Comparison of ENCODE assay signal across 8 cellular contexts in genomic region chr18:21278218-21278617, GRCh38. TPM values are rescaled to one million over a fixed set of nuclear protein-coding genes. Genes with fewer than 3 reads are reported as not detected.
"Had no signal": no experiment of that assay in that cellular context is flagged by ENCODE, and none has a peak within 500 bp of the region (broad histone marks: within the 10 kb centered on the region; RNA-seq: fewer than 3 reads in every experiment).

No MANE protein-coding gene starts in this region.

RNA-seq across cellular contexts. Expression of gene GREB1L, which starts 36.2 kb away (rescaled TPM):
- total RNA-seq: activated naive CD4-positive, alpha-beta T cell treated with anti-CD3 and anti-CD28 coated beads for 36 hours; activated naive CD4-positive, alpha-beta T cell treated with anti-CD3 and anti-CD28 coated beads, Interleukin-2, amount 50 U/mL, for 72 hours; activated naive CD8-positive, alpha-beta T cell treated with anti-CD3 and anti-CD28 coated beads for 36 hours; activated naive CD8-positive, alpha-beta T cell treated with anti-CD3 and anti-CD28 coated beads, Interleukin-2, amount 10 ng/mL, durations not matched to agents 7 days and 5 days; activated T-cell treated with anti-CD3 and anti-CD28 coated beads, Interleukin-2, amount 50 U/mL, for 72 hours; activated T-helper 1 cell treated with anti-CD3 and anti-CD28 coated beads, Interleukin-12 subunit alpha, Interleukin-12 subunit beta, Interleukin-2, Interleukin-4 antibody, amounts not matched to agents 30 ng/mL and 10 ng/mL and 1 ng/mL, durations not matched to agents 14 hours and 24 hours and 36 hours; activated T-helper 17 cell treated with anti-CD3 and anti-CD28 coated beads, Interleukin-2, amount 50 U/mL, for 72 hours; activated T-helper 2 cell treated with anti-CD3 and anti-CD28 coated beads, Interferon-gamma antibody, Interleukin-2, Interleukin-4, amounts not matched to agents 10 μg/mL and 5 μg/mL and 100 μg/mL, durations not matched to agents 14 hours and 24 hours and 36 hours had no signal
